Comparison of ENCODE assay signal across 1 cellular context in genomic region chrX:71532078-71532752, GRCh38.
TF ChIP-seq lines count a peak whose summit lies in the region.

No MANE protein-coding gene starts in this region.

TF ChIP-seq in H1, 55 proteins besides CTCF, POLR2A, EP300 and RAD21:
- TF ChIP-seq SP1 (IDR thresholded peaks at IDR 0.05; ENCODE audit: low read depth, low read length) (no peak), MAFK (IDR thresholded peaks at IDR 0.05; ENCODE audit: low read depth, low read length) (no peak), PHF8 (conservative IDR thresholded peaks at IDR 0.05; ENCODE audit: low read depth, low read length) (peak; percentile 22; the same call in 1 of the 2 replicates), RXRA (IDR thresholded peaks at IDR 0.05; ENCODE audit: insufficient read depth, low read depth, low read length) (no peak)
